1 cellular context compared by ENCODE assay signal in genomic region chr1:21340230-21340564, GRCh38.
TF ChIP-seq lines count a peak whose summit lies in the region.

No MANE protein-coding gene starts in this region.

TF ChIP-seq in K562, 482 proteins besides CTCF, POLR2A, EP300 and RAD21 (continued from another document):
- TF ChIP-seq BCLAF1 (IDR thresholded peaks at IDR 0.05; ENCODE audit: borderline replicate concordance in 1 of 2, control insufficient read depth in 1 of 2, low read depth in 2 of 2, low read length in 1 of 2): no peak
